ENCODE assay signal across 8 cellular contexts in the genomic region with DNA sequence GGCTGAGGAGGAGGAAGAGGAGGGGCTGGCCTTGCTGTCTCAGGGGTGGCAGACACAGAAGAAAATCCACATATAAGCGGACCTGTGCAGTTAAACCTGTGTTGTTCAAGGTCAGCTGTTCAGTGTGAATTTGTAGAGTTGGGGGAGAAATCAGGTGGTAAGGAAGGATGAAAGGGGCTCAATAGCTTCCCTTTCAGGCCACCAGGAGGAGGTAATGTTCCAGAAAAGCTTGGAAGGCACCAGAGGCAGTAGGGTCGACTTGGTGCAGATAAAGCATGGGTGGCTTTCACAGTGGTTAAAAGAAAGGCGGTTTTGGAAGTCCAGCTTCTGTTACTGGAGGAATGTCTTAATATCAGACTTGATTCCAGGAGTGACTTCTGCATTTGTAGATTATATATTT.
DNase-seq lines count a peak whose midpoint lies in the region; ATAC-seq and TF ChIP-seq lines count a peak whose summit lies in the region.

No MANE protein-coding gene starts in this region.

- H3K9me3 ChIP-seq in breast epithelium (peaks cover 0 to 5% of the 10 kb centered on the region in 2 donors), testis (no peaks in the 10 kb centered on the region), suprapubic skin (no peaks in the 10 kb centered on the region)

- H3K4me1 Mint-ChIP-seq in MCF 10A (ENCODE audit: insufficient read depth, unreplicated experiment): no peaks in the 10 kb centered on the region

- DNase-seq in MCF 10A (ENCODE audit: unreplicated experiment) (peak; percentile 56), breast epithelium (ENCODE audit: low spot score in 2 of 2) (no peak), NCI-H1694 (lab: John Stamatoyannopoulos, UW) (peak; percentile 37), cardiac fibroblast (ENCODE audit: low read depth in 2 of 2) (peak; percentile 0 to 55), testis (peak; percentile 33), suprapubic skin (ENCODE audit: low spot score in 2 of 2) (no peak)
- no peak for DNase-seq in activated CD4-positive, alpha-beta T cell treated with anti-CD3 and anti-CD28 coated beads for 4 hours

- TF ChIP-seq EP300 in suprapubic skin (IDR thresholded peaks at IDR 0.05): no peak

- H3K27ac ChIP-seq in breast epithelium (no peak overlapping the region), testis (no peak overlapping the region), suprapubic skin (no peak overlapping the region)

- H3K4me1 ChIP-seq in breast epithelium: no peaks in the 10 kb centered on the region
- no peaks in the 10 kb centered on the region for H3K4me1 ChIP-seq in testis
- no peaks in the 10 kb centered on the region for H3K4me1 ChIP-seq in suprapubic skin

- H3K36me3 ChIP-seq in breast epithelium: no peaks in the 10 kb centered on the region
- H3K36me3 ChIP-seq in testis (ENCODE audit: low read depth, missing control alignments): no peaks in the 10 kb centered on the region
- no peaks in the 10 kb centered on the region for H3K36me3 ChIP-seq in suprapubic skin

- no peaks in the 10 kb centered on the region for H3K27me3 Mint-ChIP-seq in MCF 10A (ENCODE audit: insufficient read depth, unreplicated experiment)

- TF ChIP-seq POLR2A in breast epithelium (IDR thresholded peaks at IDR 0.05) (no peak), testis (IDR thresholded peaks at IDR 0.05) (no peak), suprapubic skin (IDR thresholded peaks at IDR 0.05) (no peak)

- 64 to 67% methylated on average over 3 of the region's 3 CpGs for WGBS in testis, 2 donors
- 51% methylated on average over 3 of the region's 3 CpGs for WGBS in suprapubic skin

- H3K4me3 ChIP-seq in breast epithelium (no peak overlapping the region), cardiac fibroblast (replicated peaks in 1 of 2; ENCODE audit: low read depth in 2 of 2, low read length in 2 of 2) (no peak overlapping the region), testis (no peak overlapping the region), suprapubic skin (no peak overlapping the region)

- H3K27ac Mint-ChIP-seq in MCF 10A (ENCODE audit: low read depth, unreplicated experiment): no peak overlapping the region

- intact Hi-C loops in MCF 10A (cut with micrococcal nuclease) (loop anchor here (1.0 to 5.0 kb wide), 4 partner anchors 510 to 906 kb away; no protein-coding TSS in a partner anchor), breast epithelium (cut with DNase I; ENCODE audit: low total_unique reads) (no loop called here), testis (cut with DNase I; ENCODE audit: low total_unique reads) (no loop called here)

- BruUV-seq in MCF 10A (replicated peaks; lab: Mats Ljungman, UMichigan): no TSS peak

- H3K27me3 ChIP-seq in breast epithelium: no peaks in the 10 kb centered on the region
- no peaks in the 10 kb centered on the region for H3K27me3 ChIP-seq in testis
- H3K27me3 ChIP-seq in suprapubic skin: no peaks in the 10 kb centered on the region

- CTCF ChIA-PET in MCF 10A (lab: Yijun Ruan, JAX): interaction anchor here (0.6 to 7.7 kb wide), 33 partner anchors 10 to 906 kb away, joined by 3 to 62 read pairs (median 3); no protein-coding TSS in a partner anchor

- H3K36me3 Mint-ChIP-seq in MCF 10A (ENCODE audit: insufficient read depth, unreplicated experiment): no peaks in the 10 kb centered on the region

- H3K4me3 Mint-ChIP-seq in MCF 10A (ENCODE audit: unreplicated experiment): no peak overlapping the region

- H3K9me3 Mint-ChIP-seq in MCF 10A (ENCODE audit: unreplicated experiment): no peaks in the 10 kb centered on the region

- POLR2A ChIA-PET in MCF 10A (lab: Yijun Ruan, JAX): no interaction called here

- TF ChIP-seq CTCF in MCF 10A (IDR thresholded peaks at IDR 0.05; ENCODE audit: unreplicated experiment): peak; percentile 64
- no peak for TF ChIP-seq CTCF in breast epithelium (IDR thresholded peaks at IDR 0.05)
- peak; percentile 68 for TF ChIP-seq CTCF in cardiac fibroblast (IDR thresholded peaks at IDR 0.05; ENCODE audit: low read depth, low read length)
- peak in 1 of 3 experiments; percentile 40 for TF ChIP-seq CTCF in testis (IDR thresholded peaks at IDR 0.05)
- no peak for TF ChIP-seq CTCF in suprapubic skin (IDR thresholded peaks at IDR 0.05)

- no peak for ATAC-seq in GM21723 (IDR thresholded peaks at IDR 0.05; ENCODE audit: unreplicated experiment)

Comparison
In these comparisons a context has a peak if more than half of its experiments do, and no peak if none do; other contexts are left out.
1. DNase-seq: peak in MCF 10A (single experiment), NCI-H1694 (single experiment), cardiac fibroblast (2 of 2) and testis (single experiment); none in breast epithelium (0 of 2), suprapubic skin (0 of 2) and activated CD4-positive, alpha-beta T cell treated with anti-CD3 and anti-CD28 coated beads for 4 hours (0 of 2).
2. CTCF ChIP-seq: peak in MCF 10A (single experiment) and cardiac fibroblast (single experiment); none in breast epithelium (0 of 3) and suprapubic skin (0 of 2).